13 cellular contexts compared by ENCODE assay signal in the genomic region with DNA sequence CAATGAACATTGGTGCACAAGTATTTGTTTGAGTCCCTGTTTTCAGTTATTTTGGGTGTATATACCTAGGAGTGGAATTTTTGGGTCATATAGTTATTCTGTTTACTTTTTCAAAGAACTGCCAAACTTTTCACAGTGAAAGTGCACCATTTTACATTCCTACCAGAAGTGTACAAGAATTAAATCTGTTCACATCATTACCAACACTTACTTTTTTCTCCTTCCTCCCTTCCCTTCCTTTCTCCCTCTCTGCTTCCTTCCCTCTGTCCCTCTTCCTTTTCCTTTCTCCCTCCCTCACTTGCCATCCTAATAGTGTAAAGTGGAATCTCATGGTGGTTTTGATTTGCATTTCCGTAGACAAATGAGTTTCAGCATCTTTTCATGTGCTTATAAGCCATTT. TPM values are rescaled to one million over a fixed set of nuclear protein-coding genes. Genes with fewer than 3 reads are reported as not detected.
DNase-seq lines count a peak whose midpoint lies in the region; ATAC-seq and TF ChIP-seq lines count a peak whose summit lies in the region.
"Had no signal": no experiment of that assay in that cellular context is flagged by ENCODE, and none has a peak within 500 bp of the region (broad histone marks: within the 10 kb centered on the region; RNA-seq: fewer than 3 reads in every experiment).

No MANE protein-coding gene starts in this region.

- H3K36me3 ChIP-seq in GM23338 (ENCODE audit: insufficient read depth) = no peaks in the 10 kb centered on the region
- peaks cover 57 to 63% of the 10 kb centered on the region in 2 experiments for H3K36me3 ChIP-seq in HEK293 (ENCODE audit: control insufficient read depth in 2 of 2, insufficient read depth in 1 of 2, low read length in 2 of 2)
- H3K36me3 ChIP-seq in osteoblast (ENCODE audit: insufficient read depth, low read length) = peaks cover 28% of the 10 kb centered on the region

- CTCF ChIA-PET in HEK293 (lab: Yijun Ruan, JAX) = no interaction called here

- no peak overlapping the region for H3K27ac ChIP-seq in GM23338 (ENCODE audit: low read depth)
- H3K27ac ChIP-seq in HEK293 (ENCODE audit: extremely low read depth, low read depth, low read length) = no peak overlapping the region
- no peak overlapping the region for H3K27ac ChIP-seq in osteoblast (ENCODE audit: low read depth, low read length)

- H3K9me3 Mint-ChIP-seq in GM23338 (no peaks in the 10 kb centered on the region), brain (peaks cover 0 to 21% (median 5%) of the 10 kb centered on the region in 5 experiments), neural crest cell (peaks cover 1% of the 10 kb centered on the region), glutamatergic neuron (ENCODE audit: unreplicated experiment) (peaks cover 4% of the 10 kb centered on the region)
- H3K9me3 Mint-ChIP-seq: CD4-positive, alpha-beta T cell had no signal

- H3K79me2 ChIP-seq in GM23338 (replicated peaks; ENCODE audit: insufficient read depth) (peaks cover 100% of the 10 kb centered on the region), osteoblast (ENCODE audit: insufficient read depth, low read length) (peaks cover 94% of the 10 kb centered on the region)

- H4K20me1 ChIP-seq in GM23338 (replicated peaks; ENCODE audit: insufficient read depth) = peaks cover 45% of the 10 kb centered on the region
- peaks cover 30% of the 10 kb centered on the region for H4K20me1 ChIP-seq in osteoblast (ENCODE audit: insufficient read depth, low read length)

- H2AFZ ChIP-seq in GM23338 (no peak overlapping the region), osteoblast (ENCODE audit: low read length) (no peak overlapping the region)

- H3K36me3 Mint-ChIP-seq in GM23338 (ENCODE audit: low read depth) = peaks cover 51% of the 10 kb centered on the region
- peaks cover 93% of the 10 kb centered on the region for H3K36me3 Mint-ChIP-seq in brain
- peaks cover 39% of the 10 kb centered on the region for H3K36me3 Mint-ChIP-seq in neural crest cell (ENCODE audit: low read depth)
- no peaks in the 10 kb centered on the region for H3K36me3 Mint-ChIP-seq in glutamatergic neuron (ENCODE audit: unreplicated experiment)

- peaks cover 4% of the 10 kb centered on the region for H3K27me3 Mint-ChIP-seq in GM23338 (ENCODE audit: insufficient read depth, low read depth, poor library complexity)
- H3K27me3 Mint-ChIP-seq in brain = no peaks in the 10 kb centered on the region
- no peaks in the 10 kb centered on the region for H3K27me3 Mint-ChIP-seq in neural crest cell (ENCODE audit: low read depth)
- H3K27me3 Mint-ChIP-seq in glutamatergic neuron (ENCODE audit: unreplicated experiment) = no peaks in the 10 kb centered on the region
- H3K27me3 Mint-ChIP-seq: B cell; CD4-positive, alpha-beta T cell had no signal

- H3K27me3 ChIP-seq in GM23338 (ENCODE audit: insufficient read depth) (no peaks in the 10 kb centered on the region), osteoblast (ENCODE audit: insufficient read depth, low read length) (no peaks in the 10 kb centered on the region)

- H3K4me2 ChIP-seq in GM23338 = no peak overlapping the region
- no peak overlapping the region for H3K4me2 ChIP-seq in osteoblast (ENCODE audit: insufficient read depth, low read length)

- POLR2A ChIA-PET in HEK293 (lab: Yijun Ruan, JAX) = no interaction called here

- H3K4me1 Mint-ChIP-seq in GM23338 (peaks cover 62% of the 10 kb centered on the region), brain (peaks cover 61% of the 10 kb centered on the region), neural crest cell (peaks cover 21% of the 10 kb centered on the region), glutamatergic neuron (ENCODE audit: low read depth, unreplicated experiment) (peaks cover 8% of the 10 kb centered on the region)

- no peaks in the 10 kb centered on the region for H3F3A ChIP-seq in GM23338 (replicated peaks; ENCODE audit: low read depth)

- peak overlapping the region; percentile 32; the same call in 1 of the 2 replicates for H3K27ac Mint-ChIP-seq in GM23338
- peak overlapping the region in 4 of 5 experiments; percentile 16 to 47 (median 45) for H3K27ac Mint-ChIP-seq in brain
- H3K27ac Mint-ChIP-seq in neural crest cell (ENCODE audit: unreplicated experiment) = peak overlapping the region; percentile 84
- no peak overlapping the region for H3K27ac Mint-ChIP-seq in glutamatergic neuron (ENCODE audit: unreplicated experiment)
- H3K27ac Mint-ChIP-seq: B cell; CD4-positive, alpha-beta T cell had no signal

- H3K4me3 Mint-ChIP-seq in GM23338 (no peak overlapping the region; the same call in 2 of the 3 replicates), brain (peak overlapping the region in 2 of 5 experiments; percentile 9 to 27), neural crest cell (no peak overlapping the region), glutamatergic neuron (ENCODE audit: unreplicated experiment) (no peak overlapping the region)
- H3K4me3 Mint-ChIP-seq: B cell; CD4-positive, alpha-beta T cell had no signal

- H3K9me2 ChIP-seq in GM23338 (ENCODE audit: insufficient read depth) = no peaks in the 10 kb centered on the region

- H3K4me3 ChIP-seq in GM23338 = no peak overlapping the region
- H3K4me3 ChIP-seq in HEK293 (ENCODE audit: low read depth, low read length) = no peak overlapping the region
- no peak overlapping the region for H3K4me3 ChIP-seq in osteoblast (ENCODE audit: insufficient read depth, low read length)
- H3K4me3 ChIP-seq: GM12878 had no signal

- no peak for TF ChIP-seq CTCF in GM23338 (conservative IDR thresholded peaks at IDR 0.05; ENCODE audit: low read depth in 2 of 2)
- no peak for TF ChIP-seq CTCF in HEK293 (tag by site-specific recombination; IDR thresholded peaks at IDR 0.05)
- no peak for TF ChIP-seq CTCF in brain (conservative IDR thresholded peaks at IDR 0.05)
- TF ChIP-seq CTCF in neural crest cell (conservative IDR thresholded peaks at IDR 0.05) = no peak
- TF ChIP-seq CTCF in glutamatergic neuron (IDR thresholded peaks at IDR 0.05; ENCODE audit: partially characterized antibody, unreplicated experiment) = no peak
- no peak for TF ChIP-seq CTCF in osteoblast (IDR thresholded peaks at IDR 0.05; ENCODE audit: extremely low read depth, low read depth, low read length)

- no peak for DNase-seq in GM23338 (ENCODE audit: low spot score)
- DNase-seq in neural crest cell (ENCODE audit: low read depth, low spot score) = no peak
- no peak for DNase-seq in glutamatergic neuron
- DNase-seq in activated CD4-positive, alpha-beta T cell treated with anti-CD3 and anti-CD28 coated beads for 48 hours = no peak
- no peak for DNase-seq in osteoblast (ENCODE audit: insufficient read length, low spot score, missing footprints)
- DNase-seq: C1 segment of cervical spinal cord; CD4-positive, alpha-beta T cell; DMS79; HCEC 1CT had no signal

- peaks cover 30% of the 10 kb centered on the region for H3K4me1 ChIP-seq in GM23338 (ENCODE audit: insufficient read depth)
- peaks cover 2% of the 10 kb centered on the region; the same call in 1 of the 2 replicates for H3K4me1 ChIP-seq in HEK293 (ENCODE audit: control insufficient read depth, insufficient read depth, low read length)
- no peaks in the 10 kb centered on the region for H3K4me1 ChIP-seq in osteoblast (ENCODE audit: insufficient read depth, low read length)

- no peak for ATAC-seq in GM23338
- ATAC-seq: GM12878 had no signal

- H3K9me3 ChIP-seq in HEK293 (ENCODE audit: control insufficient read depth, insufficient read depth, low read depth, low read length) (no peaks in the 10 kb centered on the region), osteoblast (ENCODE audit: low read depth, low read length) (no peaks in the 10 kb centered on the region)

TF ChIP-seq in GM23338, 12 proteins besides CTCF, POLR2A, EP300 and RAD21 (continues in another document):
- TF ChIP-seq EZH2 (IDR thresholded peaks at IDR 0.05; ENCODE audit: low read depth, unreplicated experiment) (no peak), ZNF331 (CRISPR knock-in tag; IDR thresholded peaks at IDR 0.05; ENCODE audit: low read depth) (no peak), CREB1 (CRISPR knock-in tag; IDR thresholded peaks at IDR 0.05; ENCODE audit: low read depth) (no peak), EZH2phosphoT487 (IDR thresholded peaks at IDR 0.05; ENCODE audit: unreplicated experiment) (no peak), ZNF114 (CRISPR knock-in tag; IDR thresholded peaks at IDR 0.05) (no peak), NANOG (IDR thresholded peaks at IDR 0.05; ENCODE audit: borderline replicate concordance) (no peak)
- TF ChIP-seq, protein P1, sequence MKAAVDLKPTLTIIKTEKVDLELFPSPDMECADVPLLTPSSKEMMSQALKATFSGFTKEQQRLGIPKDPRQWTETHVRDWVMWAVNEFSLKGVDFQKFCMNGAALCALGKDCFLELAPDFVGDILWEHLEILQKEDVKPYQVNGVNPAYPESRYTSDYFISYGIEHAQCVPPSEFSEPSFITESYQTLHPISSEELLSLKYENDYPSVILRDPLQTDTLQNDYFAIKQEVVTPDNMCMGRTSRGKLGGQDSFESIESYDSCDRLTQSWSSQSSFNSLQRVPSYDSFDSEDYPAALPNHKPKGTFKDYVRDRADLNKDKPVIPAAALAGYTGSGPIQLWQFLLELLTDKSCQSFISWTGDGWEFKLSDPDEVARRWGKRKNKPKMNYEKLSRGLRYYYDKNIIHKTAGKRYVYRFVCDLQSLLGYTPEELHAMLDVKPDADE (IDR thresholded peaks at IDR 0.05) = no peak

TF ChIP-seq in HEK293, 187 proteins besides CTCF, POLR2A, EP300 and RAD21:
- TF ChIP-seq ZNF366 (tag by site-specific recombination; conservative IDR thresholded peaks at IDR 0.05) = peak; percentile 42
- TF ChIP-seq PRDM1 (tag by site-specific recombination; IDR thresholded peaks at IDR 0.05) = peak; percentile 95
- no peak for TF ChIP-seq MYNN (tag by site-specific recombination; IDR thresholded peaks at IDR 0.05; ENCODE audit: borderline replicate concordance)

RNA-seq across cellular contexts. Expression of a gene that starts 11.9 kb away (rescaled TPM):
- total RNA-seq in GM23338 (2014; rRNA removed; shearing (Covaris generic)) = 53.6 and 66.4 TPM in 2 replicates
- polyA plus RNA-seq in GM23338 (2016; fragmentation: Nextera tagmentation; extraction: Ambion mirVana) (18.5 and 19.3 TPM in 2 replicates), brain (ENCODE audit: insufficient read depth, low read depth, low replicate concordance) (13.5 TPM)
- total RNA-seq in neural crest cell (42.6 and 44.0 TPM in 2 replicates), glutamatergic neuron (ENCODE audit: unreplicated experiment) (31.0 TPM), osteoblast (22.1 and 22.4 TPM in 2 replicates)
